22 cellular contexts compared by ENCODE assay signal in the genomic region with DNA sequence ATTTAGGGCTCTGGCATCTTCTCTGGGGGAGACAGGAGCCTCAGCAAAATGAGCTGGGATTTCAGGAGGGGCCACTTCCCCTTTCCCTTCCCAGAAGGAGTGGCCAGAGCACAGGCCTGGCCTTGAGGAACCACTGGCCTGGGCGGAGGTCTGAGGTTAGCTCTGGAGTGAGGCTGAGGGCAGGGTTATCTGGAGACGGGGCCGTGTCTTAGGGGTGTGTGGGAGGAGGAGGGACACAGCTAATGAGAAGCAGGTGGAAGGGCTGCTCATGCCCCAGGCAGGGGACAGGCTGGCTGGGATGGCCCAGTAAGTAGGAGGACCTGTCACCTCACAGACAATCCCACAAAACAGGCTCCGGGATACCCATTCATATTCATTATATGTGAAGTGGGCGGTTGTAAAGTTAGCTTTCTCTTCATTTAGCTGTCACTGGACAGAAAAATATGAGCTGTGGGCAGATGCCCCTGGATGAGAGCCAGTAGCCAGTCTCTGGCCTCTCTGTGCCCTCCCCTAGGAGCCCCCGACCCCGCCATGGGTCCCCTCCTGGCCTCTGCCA. TPM values are rescaled to one million over a fixed set of nuclear protein-coding genes. Genes with fewer than 3 reads are reported as not detected.
A peak's percentile ranks its signal among the peaks of the same experiment; 100 is the strongest.
DNase-seq lines count a peak whose midpoint lies in the region; ATAC-seq lines count a peak whose summit lies in the region.
"Had no signal": no experiment of that assay in that cellular context is flagged by ENCODE, and none has a peak within 500 bp of the region (broad histone marks: within the 10 kb centered on the region; RNA-seq: fewer than 3 reads in every experiment).

No MANE protein-coding gene starts in this region.

- H3K27ac Mint-ChIP-seq in dendritic cell treated with granulocyte-macrophage colony-stimulating factor and Interleukin-4, amounts not matched to agents 40 ng/mL and 50 ng/mL, for 4 days: peak overlapping the region; percentile 37
- peak overlapping the region; percentile 56 for H3K27ac Mint-ChIP-seq in stimulated activated naive B cell treated with anti-CD40 and anti-IgM and Interleukin-4, amounts not matched to agents 10 μg/mL and 1 μg/mL and 100 μg/mL, for 72 hours
- peak overlapping the region in 2 of 7 donors; percentile 5 to 36 for H3K27ac Mint-ChIP-seq in CD4-positive, alpha-beta memory T cell
- H3K27ac Mint-ChIP-seq: activated CD4-positive, alpha-beta memory T cell treated with anti-CD3 and anti-CD28 coated beads for 36 hours; T-cell had no signal

- no peaks in the 10 kb centered on the region for H3K9me3 Mint-ChIP-seq in dendritic cell treated with granulocyte-macrophage colony-stimulating factor and Interleukin-4, amounts not matched to agents 40 ng/mL and 50 ng/mL, for 4 days
- no peaks in the 10 kb centered on the region for H3K9me3 Mint-ChIP-seq in stimulated activated naive B cell treated with anti-CD40 and anti-IgM and Interleukin-4, amounts not matched to agents 10 μg/mL and 1 μg/mL and 100 μg/mL, for 72 hours
- no peaks in the 10 kb centered on the region for H3K9me3 Mint-ChIP-seq in CD4-positive, alpha-beta memory T cell
- H3K9me3 Mint-ChIP-seq: activated CD4-positive, alpha-beta memory T cell treated with anti-CD3 and anti-CD28 coated beads for 36 hours; naive B cell; T-cell had no signal

- no peak for ATAC-seq in stimulated activated naive B cell treated with anti-CD40 and anti-IgM and Interleukin-4, amounts not matched to agents 10 μg/mL and 1 μg/mL and 100 μg/mL, for 72 hours (replicated peaks)
- ATAC-seq: heart right ventricle; pancreas; stimulated activated naive CD8-positive, alpha-beta T cell treated with anti-CD3 and anti-CD28 coated beads, Interleukin-15, Interleukin-2, amounts not matched to agents 100 U/mL and 50 U/mL, for 24 hours; T-cell had no signal

- H3K27ac ChIP-seq in CD4-positive, alpha-beta memory T cell (ENCODE audit: low read depth, low read length): no peak overlapping the region
- H3K27ac ChIP-seq: heart right ventricle, pancreas, WERI-Rb-1 had no signal

- no peaks in the 10 kb centered on the region for H3K27me3 Mint-ChIP-seq in dendritic cell treated with granulocyte-macrophage colony-stimulating factor and Interleukin-4, amounts not matched to agents 40 ng/mL and 50 ng/mL, for 4 days
- H3K27me3 Mint-ChIP-seq in stimulated activated naive B cell treated with anti-CD40 and anti-IgM and Interleukin-4, amounts not matched to agents 10 μg/mL and 1 μg/mL and 100 μg/mL, for 72 hours: no peaks in the 10 kb centered on the region
- no peaks in the 10 kb centered on the region for H3K27me3 Mint-ChIP-seq in CD4-positive, alpha-beta memory T cell
- H3K27me3 Mint-ChIP-seq: activated CD4-positive, alpha-beta memory T cell treated with anti-CD3 and anti-CD28 coated beads for 36 hours; naive B cell; T-cell had no signal

- peaks cover 41% of the 10 kb centered on the region for H3K36me3 ChIP-seq in CD4-positive, alpha-beta memory T cell (ENCODE audit: insufficient read depth, low read length)

- CTCF ChIA-PET in CD4-positive, alpha-beta memory T cell (lab: Charles Lee; ENCODE audit: partially characterized antibody): interaction anchor here (0.7 to 12.2 kb wide), 6 partner anchors 8 to 40 kb away, joined by 3 to 120 read pairs (median 20); a partner anchor contains a TSS

- no peaks in the 10 kb centered on the region for H3K27me3 ChIP-seq in CD4-positive, alpha-beta memory T cell (ENCODE audit: insufficient read depth, low read length)
- H3K27me3 ChIP-seq: heart right ventricle, pancreas, sigmoid colon, transverse colon had no signal

- intact Hi-C loops in dendritic cell treated with granulocyte-macrophage colony-stimulating factor and Interleukin-4, amounts not matched to agents 40 ng/mL and 50 ng/mL, for 4 days (cut with micrococcal nuclease): no loop called here
- intact Hi-C loops in CD4-positive, alpha-beta memory T cell (cut with micrococcal nuclease): no loop called here

- H3K4me1 Mint-ChIP-seq in dendritic cell treated with granulocyte-macrophage colony-stimulating factor and Interleukin-4, amounts not matched to agents 40 ng/mL and 50 ng/mL, for 4 days (ENCODE audit: low read depth): peaks cover 21% of the 10 kb centered on the region
- peaks cover 0 to 2% of the 10 kb centered on the region in 2 donors for H3K4me1 Mint-ChIP-seq in stimulated activated naive B cell treated with anti-CD40 and anti-IgM and Interleukin-4, amounts not matched to agents 10 μg/mL and 1 μg/mL and 100 μg/mL, for 72 hours
- peaks cover 1 to 13% (median 6%) of the 10 kb centered on the region in 4 donors for H3K4me1 Mint-ChIP-seq in CD4-positive, alpha-beta memory T cell

- H3K9me3 ChIP-seq in CD4-positive, alpha-beta memory T cell (ENCODE audit: control insufficient read depth in 1 of 2, low read length in 2 of 2): no peaks in the 10 kb centered on the region
- H3K9me3 ChIP-seq: heart right ventricle, pancreas, sigmoid colon, transverse colon had no signal

- H3K4me1 ChIP-seq in CD4-positive, alpha-beta memory T cell (ENCODE audit: insufficient read depth, low read length): no peaks in the 10 kb centered on the region
- H3K4me1 ChIP-seq: pancreas had no signal

- no peak overlapping the region for H3K4me3 Mint-ChIP-seq in dendritic cell treated with granulocyte-macrophage colony-stimulating factor and Interleukin-4, amounts not matched to agents 40 ng/mL and 50 ng/mL, for 4 days
- H3K4me3 Mint-ChIP-seq in stimulated activated naive B cell treated with anti-CD40 and anti-IgM and Interleukin-4, amounts not matched to agents 10 μg/mL and 1 μg/mL and 100 μg/mL, for 72 hours: no peak overlapping the region
- no peak overlapping the region for H3K4me3 Mint-ChIP-seq in CD4-positive, alpha-beta memory T cell
- H3K4me3 Mint-ChIP-seq: activated CD4-positive, alpha-beta memory T cell treated with anti-CD3 and anti-CD28 coated beads for 36 hours; naive B cell; T-cell had no signal

- no peak overlapping the region for H3K4me3 ChIP-seq in CD4-positive, alpha-beta memory T cell (ENCODE audit: low read length in 2 of 2)
- H3K4me3 ChIP-seq: heart right ventricle, pancreas, sigmoid colon, transverse colon had no signal

- DNase-seq in GM03348 (ENCODE audit: low spot score) (peak; percentile 33), SK-N-DZ (ENCODE audit: low spot score) (peak; percentile 72), H4 (ENCODE audit: low spot score) (no peak), NCI-H69 (lab: John Stamatoyannopoulos, UW) (no peak)
- DNase-seq in stimulated activated naive B cell treated with anti-CD40 and anti-IgM and Interleukin-4, amounts not matched to agents 10 μg/mL and 1 μg/mL and 100 μg/mL, for 72 hours: no peak
- no peak for DNase-seq in CD4-positive, alpha-beta memory T cell
- DNase-seq: activated CD4-positive, alpha-beta memory T cell treated with anti-CD3 and anti-CD28 coated beads for 36 hours; activated naive CD4-positive, alpha-beta T cell treated with Interleukin-2 at 50 U/mL for 16 hours; Calu3; H7; heart right ventricle; naive B cell; NCI-H446; pancreas; sigmoid colon; stimulated activated naive CD8-positive, alpha-beta T cell treated with anti-CD3 and anti-CD28 coated beads, Interleukin-15, Interleukin-2, amounts not matched to agents 100 U/mL and 50 U/mL, for 24 hours; T-cell; transverse colon; WERI-Rb-1 had no signal

- peaks cover 89% of the 10 kb centered on the region for H3K36me3 Mint-ChIP-seq in dendritic cell treated with granulocyte-macrophage colony-stimulating factor and Interleukin-4, amounts not matched to agents 40 ng/mL and 50 ng/mL, for 4 days (ENCODE audit: low read depth)
- H3K36me3 Mint-ChIP-seq in stimulated activated naive B cell treated with anti-CD40 and anti-IgM and Interleukin-4, amounts not matched to agents 10 μg/mL and 1 μg/mL and 100 μg/mL, for 72 hours: peaks cover 50 to 67% of the 10 kb centered on the region in 2 donors
- H3K36me3 Mint-ChIP-seq in CD4-positive, alpha-beta memory T cell: peaks cover 50 to 70% of the 10 kb centered on the region in 2 donors

- POLR2A ChIA-PET in CD4-positive, alpha-beta memory T cell (lab: Charles Lee; ENCODE audit: partially characterized antibody): interaction anchor here (0.6 to 1.2 kb wide), 2 partner anchors 23 to 32 kb away, joined by 3 read pairs; no protein-coding TSS in a partner anchor

RNA-seq across cellular contexts. Expression of a gene that starts 12.4 kb away (rescaled TPM):
- 0.40 and 2.0 TPM in 2 replicates for polyA plus RNA-seq in SK-N-DZ (2014; cell fraction: cytosol; rRNA removed)
- 0.15 and 0.25 TPM in 2 replicates for polyA plus RNA-seq in SK-N-DZ (2014; cell fraction: nucleus; rRNA removed)
- total RNA-seq in CD4-positive, alpha-beta memory T cell: not detected
- not detected for polyA plus RNA-seq in CD4-positive, alpha-beta memory T cell
- total RNA-seq in H4 (2014; rRNA removed; shearing (Covaris generic)): not detected in 2 replicates
- total RNA-seq: activated CD4-positive, alpha-beta memory T cell treated with anti-CD3 and anti-CD28 coated beads for 36 hours; Calu3; heart right ventricle; lung microvascular endothelial cell; M059J; pancreas; sigmoid colon; T-cell; transverse colon had no signal

RNA-seq across cellular contexts. Expression of a gene that starts 23.6 kb away (rescaled TPM):
- 30.2 and 42.1 TPM in 2 replicates for polyA plus RNA-seq in SK-N-DZ (2014; cell fraction: cytosol; rRNA removed)
- polyA plus RNA-seq in SK-N-DZ (2014; cell fraction: nucleus; rRNA removed): 125 and 160 TPM in 2 replicates
- 10 to 100 TPM; 73.3 TPM for total RNA-seq in CD4-positive, alpha-beta memory T cell
- polyA plus RNA-seq in CD4-positive, alpha-beta memory T cell: 10 to 100 TPM; 16.5 to 30.2 TPM
- 16.9 and 17.7 TPM in 2 replicates for total RNA-seq in H4 (2014; rRNA removed; shearing (Covaris generic))

RNA-seq across cellular contexts. Expression of a gene that starts 54.2 kb away (rescaled TPM):
- 0.08 and 0.23 TPM in 2 replicates for polyA plus RNA-seq in SK-N-DZ (2014; cell fraction: cytosol; rRNA removed)
- 0.09 and 2.0 TPM in 2 replicates for polyA plus RNA-seq in SK-N-DZ (2014; cell fraction: nucleus; rRNA removed)
- total RNA-seq in CD4-positive, alpha-beta memory T cell: not detected
- not detected for polyA plus RNA-seq in CD4-positive, alpha-beta memory T cell
- not detected in 2 replicates for total RNA-seq in H4 (2014; rRNA removed; shearing (Covaris generic))
- total RNA-seq: activated CD4-positive, alpha-beta memory T cell treated with anti-CD3 and anti-CD28 coated beads for 36 hours; Calu3; H7; heart right ventricle; lung microvascular endothelial cell; M059J; pancreas; T-cell had no signal
- polyA plus RNA-seq: heart right ventricle, pancreas had no signal

Comparison
In these comparisons a context has a peak if more than half of its experiments do, and no peak if none do; other contexts are left out.
1. DNase-seq: peak in GM03348 (single experiment) and SK-N-DZ (single experiment); none in stimulated activated naive B cell treated with anti-CD40 and anti-IgM and Interleukin-4, amounts not matched to agents 10 μg/mL and 1 μg/mL and 100 μg/mL, for 72 hours (single experiment), CD4-positive, alpha-beta memory T cell (0 of 5), H4 (single experiment) and NCI-H69 (single experiment).